ENCODE assay signal across 1 cellular context in the genomic region with DNA sequence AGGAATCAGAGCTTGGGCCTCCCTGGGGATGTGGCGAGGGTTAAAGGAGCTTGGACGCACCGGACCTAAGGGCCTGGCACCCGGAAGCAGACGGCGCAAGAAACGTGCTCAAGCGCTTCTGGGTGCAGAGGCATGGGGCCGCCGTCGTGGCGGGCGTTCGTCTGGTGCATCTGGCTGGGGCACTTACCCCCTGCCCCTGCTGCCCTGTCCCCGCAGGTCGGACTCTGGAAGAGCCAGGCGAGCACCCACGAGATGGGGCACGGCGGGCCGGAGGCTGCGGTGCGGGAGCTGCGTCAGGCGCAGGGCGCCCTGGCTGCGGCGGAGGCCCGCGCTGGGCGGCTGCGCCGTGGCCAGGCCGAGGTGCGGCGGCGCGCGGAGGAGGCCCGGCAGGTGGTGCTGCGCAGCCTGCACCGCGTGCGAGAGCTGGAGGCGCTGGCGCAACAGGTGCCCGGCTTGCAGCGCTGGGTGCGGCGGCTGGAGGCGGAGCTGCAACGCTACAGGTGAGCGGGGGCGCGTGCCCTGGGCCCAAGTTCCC.
TF ChIP-seq lines count a peak whose summit lies in the region.

No MANE protein-coding gene starts in this region.

TF ChIP-seq in HepG2, 621 proteins besides CTCF, POLR2A, EP300 and RAD21 (continues in another document):
- TF ChIP-seq RELA (CRISPR knock-in tag; IDR thresholded peaks at IDR 0.05) (no peak), ZNF737 (CRISPR knock-in tag; IDR thresholded peaks at IDR 0.05; ENCODE audit: borderline replicate concordance) (no peak), ZNF33A (CRISPR knock-in tag; IDR thresholded peaks at IDR 0.05; ENCODE audit: borderline replicate concordance) (no peak), GATAD2A (CRISPR knock-in tag; IDR thresholded peaks at IDR 0.05) (no peak), ELF3 (CRISPR knock-in tag; IDR thresholded peaks at IDR 0.05) (no peak), RORA (CRISPR knock-in tag; IDR thresholded peaks at IDR 0.05) (no peak), ZC3H4 (CRISPR knock-in tag; IDR thresholded peaks at IDR 0.05; ENCODE audit: borderline replicate concordance) (no peak), ZNF557 (CRISPR knock-in tag; IDR thresholded peaks at IDR 0.05) (no peak), REL (CRISPR knock-in tag; conservative IDR thresholded peaks at IDR 0.05) (no peak), ZNF225 (CRISPR knock-in tag; IDR thresholded peaks at IDR 0.05) (no peak), MAFG (CRISPR knock-in tag; IDR thresholded peaks at IDR 0.05) (no peak), NR2F1 (CRISPR knock-in tag; IDR thresholded peaks at IDR 0.05) (no peak), PRPF4 (IDR thresholded peaks at IDR 0.05; ENCODE audit: low read depth, low read length, poor library complexity, severe bottlenecking) (no peak), NFE2 (CRISPR knock-in tag; IDR thresholded peaks at IDR 0.05) (no peak), ATAD3A (CRISPR knock-in tag; IDR thresholded peaks at IDR 0.05) (no peak), ZNF777 (CRISPR knock-in tag; IDR thresholded peaks at IDR 0.05) (peak; percentile 96), ZNF549 (CRISPR knock-in tag; IDR thresholded peaks at IDR 0.05) (no peak), MXD4 (CRISPR knock-in tag; IDR thresholded peaks at IDR 0.05) (no peak), IKZF1 (IDR thresholded peaks at IDR 0.05) (no peak), ZMYM2 (CRISPR knock-in tag; IDR thresholded peaks at IDR 0.05) (no peak), SIX1 (CRISPR knock-in tag; IDR thresholded peaks at IDR 0.05; ENCODE audit: borderline replicate concordance) (no peak), ZFP62 (CRISPR knock-in tag; IDR thresholded peaks at IDR 0.05) (no peak), ZNF619 (CRISPR knock-in tag; IDR thresholded peaks at IDR 0.05) (no peak), ZNF841 (CRISPR knock-in tag; IDR thresholded peaks at IDR 0.05; ENCODE audit: borderline replicate concordance) (no peak), ATRX (CRISPR knock-in tag; IDR thresholded peaks at IDR 0.05; ENCODE audit: borderline replicate concordance) (no peak), PCBP2 (optimal IDR thresholded peaks at IDR 0.05; ENCODE audit: low read depth, low read length, poor library complexity, severe bottlenecking) (no peak), ZNF468 (CRISPR knock-in tag; IDR thresholded peaks at IDR 0.05) (no peak), KDM6A (CRISPR knock-in tag; IDR thresholded peaks at IDR 0.05; ENCODE audit: low read depth) (no peak), ZFX (CRISPR knock-in tag; IDR thresholded peaks at IDR 0.05; ENCODE audit: low read depth) (peak; percentile 78), ZNF839 (CRISPR knock-in tag; IDR thresholded peaks at IDR 0.05; ENCODE audit: borderline replicate concordance) (no peak), POGZ (CRISPR knock-in tag; IDR thresholded peaks at IDR 0.05) (no peak), PHB2 (IDR thresholded peaks at IDR 0.05; ENCODE audit: partially characterized antibody) (no peak), RXRA (CRISPR knock-in tag; IDR thresholded peaks at IDR 0.05) (no peak), FLYWCH1 (CRISPR knock-in tag; IDR thresholded peaks at IDR 0.05) (no peak), ZNF441 (CRISPR knock-in tag; IDR thresholded peaks at IDR 0.05; ENCODE audit: borderline replicate concordance) (0 out of 2 replicates have a peak, but pooled peaks have one; percentile 41), SOX13 (IDR thresholded peaks at IDR 0.05) (no peak), SOX13 (CRISPR knock-in tag; conservative IDR thresholded peaks at IDR 0.05 in 1 of 2, IDR thresholded peaks at IDR 0.05 in 1 of 2) (no peak), NFIB (CRISPR knock-in tag; IDR thresholded peaks at IDR 0.05; ENCODE audit: borderline replicate concordance) (no peak), ZNF768 (CRISPR knock-in tag; IDR thresholded peaks at IDR 0.05) (no peak), PHF8 (CRISPR knock-in tag; IDR thresholded peaks at IDR 0.05) (0 out of 2 replicates have a peak, but pooled peaks have one; percentile 34), ZNF775 (CRISPR knock-in tag; IDR thresholded peaks at IDR 0.05; ENCODE audit: borderline replicate concordance) (no peak), PTBP1 (IDR thresholded peaks at IDR 0.05; ENCODE audit: low read depth, low read length, poor library complexity, severe bottlenecking) (no peak), ZNF761 (CRISPR knock-in tag; conservative IDR thresholded peaks at IDR 0.05) (no peak), RFXAP (CRISPR knock-in tag; IDR thresholded peaks at IDR 0.05; ENCODE audit: borderline replicate concordance) (peak; percentile 32; the same call in 1 of the 2 replicates), GATAD1 (CRISPR knock-in tag; IDR thresholded peaks at IDR 0.05) (no peak), ZNF550 (CRISPR knock-in tag; IDR thresholded peaks at IDR 0.05; ENCODE audit: borderline replicate concordance) (no peak), STAT5B (CRISPR knock-in tag; IDR thresholded peaks at IDR 0.05) (no peak), CCAR2 (optimal IDR thresholded peaks at IDR 0.05; ENCODE audit: low read depth, low read length) (no peak)
- TF ChIP-seq, protein P1, sequence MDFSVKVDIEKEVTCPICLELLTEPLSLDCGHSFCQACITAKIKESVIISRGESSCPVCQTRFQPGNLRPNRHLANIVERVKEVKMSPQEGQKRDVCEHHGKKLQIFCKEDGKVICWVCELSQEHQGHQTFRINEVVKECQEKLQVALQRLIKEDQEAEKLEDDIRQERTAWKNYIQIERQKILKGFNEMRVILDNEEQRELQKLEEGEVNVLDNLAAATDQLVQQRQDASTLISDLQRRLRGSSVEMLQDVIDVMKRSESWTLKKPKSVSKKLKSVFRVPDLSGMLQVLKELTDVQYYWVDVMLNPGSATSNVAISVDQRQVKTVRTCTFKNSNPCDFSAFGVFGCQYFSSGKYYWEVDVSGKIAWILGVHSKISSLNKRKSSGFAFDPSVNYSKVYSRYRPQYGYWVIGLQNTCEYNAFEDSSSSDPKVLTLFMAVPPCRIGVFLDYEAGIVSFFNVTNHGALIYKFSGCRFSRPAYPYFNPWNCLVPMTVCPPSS (IDR thresholded peaks at IDR 0.05): no peak
- TF ChIP-seq, protein P2, sequence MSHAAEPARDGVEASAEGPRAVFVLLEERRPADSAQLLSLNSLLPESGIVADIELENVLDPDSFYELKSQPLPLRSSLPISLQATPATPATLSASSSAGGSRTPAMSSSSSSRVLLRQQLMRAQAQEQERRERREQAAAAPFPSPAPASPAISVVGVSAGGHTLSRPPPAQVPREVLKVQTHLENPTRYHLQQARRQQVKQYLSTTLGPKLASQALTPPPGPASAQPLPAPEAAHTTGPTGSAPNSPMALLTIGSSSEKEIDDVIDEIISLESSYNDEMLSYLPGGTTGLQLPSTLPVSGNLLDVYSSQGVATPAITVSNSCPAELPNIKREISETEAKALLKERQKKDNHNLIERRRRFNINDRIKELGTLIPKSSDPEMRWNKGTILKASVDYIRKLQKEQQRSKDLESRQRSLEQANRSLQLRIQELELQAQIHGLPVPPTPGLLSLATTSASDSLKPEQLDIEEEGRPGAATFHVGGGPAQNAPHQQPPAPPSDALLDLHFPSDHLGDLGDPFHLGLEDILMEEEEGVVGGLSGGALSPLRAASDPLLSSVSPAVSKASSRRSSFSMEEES (CRISPR knock-in tag; IDR thresholded peaks at IDR 0.05): no peak
- TF ChIP-seq, protein P3, sequence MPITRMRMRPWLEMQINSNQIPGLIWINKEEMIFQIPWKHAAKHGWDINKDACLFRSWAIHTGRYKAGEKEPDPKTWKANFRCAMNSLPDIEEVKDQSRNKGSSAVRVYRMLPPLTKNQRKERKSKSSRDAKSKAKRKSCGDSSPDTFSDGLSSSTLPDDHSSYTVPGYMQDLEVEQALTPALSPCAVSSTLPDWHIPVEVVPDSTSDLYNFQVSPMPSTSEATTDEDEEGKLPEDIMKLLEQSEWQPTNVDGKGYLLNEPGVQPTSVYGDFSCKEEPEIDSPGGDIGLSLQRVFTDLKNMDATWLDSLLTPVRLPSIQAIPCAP (CRISPR knock-in tag; IDR thresholded peaks at IDR 0.05; ENCODE audit: low read depth): no peak
- TF ChIP-seq, protein P4, sequence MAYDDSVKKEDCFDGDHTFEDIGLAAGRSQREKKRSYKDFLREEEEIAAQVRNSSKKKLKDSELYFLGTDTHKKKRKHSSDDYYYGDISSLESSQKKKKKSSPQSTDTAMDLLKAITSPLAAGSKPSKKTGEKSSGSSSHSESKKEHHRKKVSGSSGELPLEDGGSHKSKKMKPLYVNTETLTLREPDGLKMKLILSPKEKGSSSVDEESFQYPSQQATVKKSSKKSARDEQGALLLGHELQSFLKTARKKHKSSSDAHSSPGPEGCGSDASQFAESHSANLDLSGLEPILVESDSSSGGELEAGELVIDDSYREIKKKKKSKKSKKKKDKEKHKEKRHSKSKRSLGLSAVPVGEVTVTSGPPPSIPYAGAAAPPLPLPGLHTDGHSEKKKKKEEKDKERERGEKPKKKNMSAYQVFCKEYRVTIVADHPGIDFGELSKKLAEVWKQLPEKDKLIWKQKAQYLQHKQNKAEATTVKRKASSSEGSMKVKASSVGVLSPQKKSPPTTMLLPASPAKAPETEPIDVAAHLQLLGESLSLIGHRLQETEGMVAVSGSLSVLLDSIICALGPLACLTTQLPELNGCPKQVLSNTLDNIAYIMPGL (CRISPR knock-in tag; IDR thresholded peaks at IDR 0.05; ENCODE audit: borderline replicate concordance in 1 of 2, low read depth in 1 of 2): no peak
- TF ChIP-seq, protein P5, sequence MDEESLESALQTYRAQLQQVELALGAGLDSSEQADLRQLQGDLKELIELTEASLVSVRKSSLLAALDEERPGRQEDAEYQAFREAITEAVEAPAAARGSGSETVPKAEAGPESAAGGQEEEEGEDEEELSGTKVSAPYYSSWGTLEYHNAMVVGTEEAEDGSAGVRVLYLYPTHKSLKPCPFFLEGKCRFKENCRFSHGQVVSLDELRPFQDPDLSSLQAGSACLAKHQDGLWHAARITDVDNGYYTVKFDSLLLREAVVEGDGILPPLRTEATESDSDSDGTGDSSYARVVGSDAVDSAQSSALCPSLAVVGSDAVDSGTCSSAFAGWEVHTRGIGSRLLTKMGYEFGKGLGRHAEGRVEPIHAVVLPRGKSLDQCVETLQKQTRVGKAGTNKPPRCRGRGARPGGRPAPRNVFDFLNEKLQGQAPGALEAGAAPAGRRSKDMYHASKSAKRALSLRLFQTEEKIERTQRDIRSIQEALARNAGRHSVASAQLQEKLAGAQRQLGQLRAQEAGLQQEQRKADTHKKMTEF (CRISPR knock-in tag; IDR thresholded peaks at IDR 0.05): no peak
- TF ChIP-seq, protein P6, sequence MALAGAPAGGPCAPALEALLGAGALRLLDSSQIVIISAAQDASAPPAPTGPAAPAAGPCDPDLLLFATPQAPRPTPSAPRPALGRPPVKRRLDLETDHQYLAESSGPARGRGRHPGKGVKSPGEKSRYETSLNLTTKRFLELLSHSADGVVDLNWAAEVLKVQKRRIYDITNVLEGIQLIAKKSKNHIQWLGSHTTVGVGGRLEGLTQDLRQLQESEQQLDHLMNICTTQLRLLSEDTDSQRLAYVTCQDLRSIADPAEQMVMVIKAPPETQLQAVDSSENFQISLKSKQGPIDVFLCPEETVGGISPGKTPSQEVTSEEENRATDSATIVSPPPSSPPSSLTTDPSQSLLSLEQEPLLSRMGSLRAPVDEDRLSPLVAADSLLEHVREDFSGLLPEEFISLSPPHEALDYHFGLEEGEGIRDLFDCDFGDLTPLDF (CRISPR knock-in tag; IDR thresholded peaks at IDR 0.05): no peak
- TF ChIP-seq, protein P7, sequence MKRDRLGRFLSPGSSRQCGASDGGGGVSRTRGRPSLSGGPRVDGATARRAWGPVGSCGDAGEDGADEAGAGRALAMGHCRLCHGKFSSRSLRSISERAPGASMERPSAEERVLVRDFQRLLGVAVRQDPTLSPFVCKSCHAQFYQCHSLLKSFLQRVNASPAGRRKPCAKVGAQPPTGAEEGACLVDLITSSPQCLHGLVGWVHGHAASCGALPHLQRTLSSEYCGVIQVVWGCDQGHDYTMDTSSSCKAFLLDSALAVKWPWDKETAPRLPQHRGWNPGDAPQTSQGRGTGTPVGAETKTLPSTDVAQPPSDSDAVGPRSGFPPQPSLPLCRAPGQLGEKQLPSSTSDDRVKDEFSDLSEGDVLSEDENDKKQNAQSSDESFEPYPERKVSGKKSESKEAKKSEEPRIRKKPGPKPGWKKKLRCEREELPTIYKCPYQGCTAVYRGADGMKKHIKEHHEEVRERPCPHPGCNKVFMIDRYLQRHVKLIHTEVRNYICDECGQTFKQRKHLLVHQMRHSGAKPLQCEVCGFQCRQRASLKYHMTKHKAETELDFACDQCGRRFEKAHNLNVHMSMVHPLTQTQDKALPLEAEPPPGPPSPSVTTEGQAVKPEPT (CRISPR knock-in tag; IDR thresholded peaks at IDR 0.05; ENCODE audit: low read depth): no peak
- TF ChIP-seq, protein P8, sequence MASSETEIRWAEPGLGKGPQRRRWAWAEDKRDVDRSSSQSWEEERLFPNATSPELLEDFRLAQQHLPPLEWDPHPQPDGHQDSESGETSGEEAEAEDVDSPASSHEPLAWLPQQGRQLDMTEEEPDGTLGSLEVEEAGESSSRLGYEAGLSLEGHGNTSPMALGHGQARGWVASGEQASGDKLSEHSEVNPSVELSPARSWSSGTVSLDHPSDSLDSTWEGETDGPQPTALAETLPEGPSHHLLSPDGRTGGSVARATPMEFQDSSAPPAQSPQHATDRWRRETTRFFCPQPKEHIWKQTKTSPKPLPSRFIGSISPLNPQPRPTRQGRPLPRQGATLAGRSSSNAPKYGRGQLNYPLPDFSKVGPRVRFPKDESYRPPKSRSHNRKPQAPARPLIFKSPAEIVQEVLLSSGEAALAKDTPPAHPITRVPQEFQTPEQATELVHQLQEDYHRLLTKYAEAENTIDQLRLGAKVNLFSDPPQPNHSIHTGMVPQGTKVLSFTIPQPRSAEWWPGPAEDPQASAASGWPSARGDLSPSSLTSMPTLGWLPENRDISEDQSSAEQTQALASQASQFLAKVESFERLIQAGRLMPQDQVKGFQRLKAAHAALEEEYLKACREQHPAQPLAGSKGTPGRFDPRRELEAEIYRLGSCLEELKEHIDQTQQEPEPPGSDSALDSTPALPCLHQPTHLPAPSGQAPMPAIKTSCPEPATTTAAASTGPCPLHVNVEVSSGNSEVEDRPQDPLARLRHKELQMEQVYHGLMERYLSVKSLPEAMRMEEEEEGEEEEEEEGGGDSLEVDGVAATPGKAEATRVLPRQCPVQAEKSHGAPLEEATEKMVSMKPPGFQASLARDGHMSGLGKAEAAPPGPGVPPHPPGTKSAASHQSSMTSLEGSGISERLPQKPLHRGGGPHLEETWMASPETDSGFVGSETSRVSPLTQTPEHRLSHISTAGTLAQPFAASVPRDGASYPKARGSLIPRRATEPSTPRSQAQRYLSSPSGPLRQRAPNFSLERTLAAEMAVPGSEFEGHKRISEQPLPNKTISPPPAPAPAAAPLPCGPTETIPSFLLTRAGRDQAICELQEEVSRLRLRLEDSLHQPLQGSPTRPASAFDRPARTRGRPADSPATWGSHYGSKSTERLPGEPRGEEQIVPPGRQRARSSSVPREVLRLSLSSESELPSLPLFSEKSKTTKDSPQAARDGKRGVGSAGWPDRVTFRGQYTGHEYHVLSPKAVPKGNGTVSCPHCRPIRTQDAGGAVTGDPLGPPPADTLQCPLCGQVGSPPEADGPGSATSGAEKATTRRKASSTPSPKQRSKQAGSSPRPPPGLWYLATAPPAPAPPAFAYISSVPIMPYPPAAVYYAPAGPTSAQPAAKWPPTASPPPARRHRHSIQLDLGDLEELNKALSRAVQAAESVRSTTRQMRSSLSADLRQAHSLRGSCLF (CRISPR knock-in tag; IDR thresholded peaks at IDR 0.05; ENCODE audit: borderline replicate concordance): no peak
